ENCODE assay signal across 29 cellular contexts in the genomic region with DNA sequence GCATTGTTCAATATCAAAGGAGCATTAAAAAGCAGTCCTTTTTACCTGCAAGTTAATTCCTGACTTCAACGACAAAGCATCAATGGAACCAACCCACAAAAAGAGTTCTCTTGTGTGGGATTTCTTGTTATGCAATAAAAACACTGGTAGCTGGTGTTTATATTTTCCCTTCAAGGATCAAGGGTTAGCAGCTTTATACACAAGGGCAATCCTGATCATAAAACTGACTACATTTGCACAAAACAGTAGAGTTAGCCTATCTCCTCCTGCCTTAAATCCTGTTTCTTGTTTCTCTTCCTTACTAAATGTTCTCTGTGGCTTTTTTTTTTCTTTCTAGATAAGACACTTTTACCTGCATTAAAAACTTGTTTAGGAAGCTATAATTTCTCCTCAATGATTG.
"Had no signal": no experiment of that assay in that cellular context is flagged by ENCODE, and none has a peak within 500 bp of the region (broad histone marks: within the 10 kb centered on the region; RNA-seq: fewer than 3 reads in every experiment).

No MANE protein-coding gene starts in this region.

- H3K4me1 ChIP-seq: colonic mucosa, esophagus muscularis mucosa, esophagus squamous epithelium, foreskin keratinocyte, gastrocnemius medialis, gastroesophageal sphincter, heart left ventricle, heart right ventricle had no signal

- DNase-seq: colonic mucosa; cortex of kidney; dermis blood vessel endothelial cell; dorsolateral prefrontal cortex; effector CD4-positive, alpha-beta T cell; effector CD8-positive, alpha-beta T cell; effector memory CD4-positive, alpha-beta T cell; effector memory CD8-positive, alpha-beta T cell; endodermal cell; erythroblast; esophagus squamous epithelium; foreskin fibroblast; foreskin keratinocyte; foreskin melanocyte; gastrocnemius medialis; glutamatergic neuron; head of caudate nucleus; heart left ventricle; heart right ventricle had no signal

- H3K27ac Mint-ChIP-seq: dendritic cell treated with granulocyte-macrophage colony-stimulating factor and Interleukin-4, amounts not matched to agents 40 ng/mL and 50 ng/mL, for 4 days; effector memory CD8-positive, alpha-beta T cell; endodermal cell had no signal

- H3K9me3 ChIP-seq: colonic mucosa, esophagus muscularis mucosa, esophagus squamous epithelium, gastrocnemius medialis, gastroesophageal sphincter had no signal

- H3K4me1 Mint-ChIP-seq: endodermal cell had no signal

- ATAC-seq: effector memory CD8-positive, alpha-beta T cell; esophagus mucosa; foreskin keratinocyte; gastrocnemius medialis; gastroesophageal sphincter; heart left ventricle; heart right ventricle had no signal

- H3K36me3 ChIP-seq: colonic mucosa, esophagus muscularis mucosa, esophagus squamous epithelium, gastrocnemius medialis, gastroesophageal sphincter, heart left ventricle, heart right ventricle had no signal

- H3K27me3 ChIP-seq: colonic mucosa, esophagus muscularis mucosa, esophagus squamous epithelium, foreskin keratinocyte, gastrocnemius medialis, gastroesophageal sphincter, heart left ventricle, heart right ventricle had no signal

- H3K27ac ChIP-seq: colonic mucosa, coronary artery, dorsolateral prefrontal cortex, epithelial cell of prostate, esophagus muscularis mucosa, esophagus squamous epithelium, foreskin keratinocyte, gastrocnemius medialis, gastroesophageal sphincter, heart left ventricle, heart right ventricle had no signal

- H3K4me3 Mint-ChIP-seq: dendritic cell treated with granulocyte-macrophage colony-stimulating factor and Interleukin-4, amounts not matched to agents 40 ng/mL and 50 ng/mL, for 4 days; effector memory CD8-positive, alpha-beta T cell; endodermal cell had no signal

- FAIRE-seq: colon, endometrium, endothelial cell of umbilical vein, frontal cortex had no signal

- H3K4me3 ChIP-seq: colonic mucosa, coronary artery, dorsolateral prefrontal cortex, esophagus muscularis mucosa, esophagus squamous epithelium, gastrocnemius medialis, gastroesophageal sphincter, heart left ventricle, heart right ventricle had no signal

- H3K9me3 Mint-ChIP-seq: dendritic cell treated with granulocyte-macrophage colony-stimulating factor and Interleukin-4, amounts not matched to agents 40 ng/mL and 50 ng/mL, for 4 days; endodermal cell had no signal

- H3K27me3 Mint-ChIP-seq: dendritic cell treated with granulocyte-macrophage colony-stimulating factor and Interleukin-4, amounts not matched to agents 40 ng/mL and 50 ng/mL, for 4 days; effector memory CD8-positive, alpha-beta T cell had no signal
